In the genomic region with DNA sequence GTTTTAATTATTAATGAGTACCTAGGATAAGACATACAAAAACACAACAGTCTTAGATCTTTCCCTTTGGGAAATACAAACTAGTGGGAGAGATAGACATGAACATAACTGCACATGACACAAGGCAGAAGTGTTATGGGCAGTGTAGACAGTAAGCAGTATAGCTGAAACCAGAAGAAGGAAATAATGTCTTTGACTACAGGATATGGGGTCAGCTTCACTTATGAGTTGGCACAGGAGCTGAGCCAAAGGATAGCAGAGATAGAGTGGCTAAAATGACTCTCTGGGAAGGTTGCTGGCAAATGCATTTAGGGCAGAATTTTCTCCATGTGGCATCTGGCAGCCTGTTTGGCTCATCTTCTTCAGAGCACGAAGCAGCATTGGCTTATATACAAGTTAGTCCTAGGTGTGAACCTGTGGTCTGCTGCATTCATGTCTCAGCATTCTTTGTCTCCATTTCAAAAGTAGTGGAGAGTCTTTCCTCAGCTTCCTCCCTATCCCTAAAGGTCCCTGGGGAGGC, we compare ENCODE assay signal across 28 cellular contexts.
"Had no signal": no experiment of that assay in that cellular context is flagged by ENCODE, and none has a peak within 500 bp of the region (broad histone marks: within the 10 kb centered on the region; RNA-seq: fewer than 3 reads in every experiment).

No MANE protein-coding gene starts in this region.

- H3K36me3 Mint-ChIP-seq: activated CD4-positive, alpha-beta memory T cell treated with anti-CD3 and anti-CD28 coated beads for 36 hours; activated naive CD4-positive, alpha-beta T cell treated with anti-CD3 and anti-CD28 coated beads, Interleukin-2, amount 10 ng/mL, durations not matched to agents 7 days and 5 days; activated naive CD8-positive, alpha-beta T cell treated with anti-CD3 and anti-CD28 coated beads, Interleukin-2, amount 10 ng/mL, durations not matched to agents 7 days and 5 days; natural killer cell treated with Interleukin-12 subunit alpha and Interleukin-12 subunit beta and Interleukin-15 and Interleukin-18, amount 100 ng/mL, for 72 hours; stimulated activated effector memory CD8-positive, alpha-beta T cell treated with anti-CD3 and anti-CD28 coated beads, Interleukin-12 subunit alpha, Interleukin-12 subunit beta, amount 100 ng/mL, for 72 hours had no signal

- H3K9me3 ChIP-seq: left ventricle myocardium inferior, mucosa of descending colon, sigmoid colon, thoracic aorta had no signal

- H3K27me3 Mint-ChIP-seq: activated CD4-positive, alpha-beta memory T cell treated with anti-CD3 and anti-CD28 coated beads for 36 hours; activated naive CD4-positive, alpha-beta T cell treated with anti-CD3 and anti-CD28 coated beads, Interleukin-2, amount 10 ng/mL, durations not matched to agents 7 days and 5 days; activated naive CD8-positive, alpha-beta T cell treated with anti-CD3 and anti-CD28 coated beads, Interleukin-2, amount 10 ng/mL, durations not matched to agents 7 days and 5 days; activated T-cell treated with anti-CD3 and anti-CD28 coated beads, Interleukin-2, amount 50 U/mL, for 24 hours; natural killer cell treated with Interleukin-12 subunit alpha and Interleukin-12 subunit beta and Interleukin-15 and Interleukin-18, amount 100 ng/mL, for 72 hours; progenitor cell of endocrine pancreas; stimulated activated naive CD8-positive, alpha-beta T cell treated with anti-CD3 and anti-CD28 coated beads, Interleukin-15, Interleukin-2, amounts not matched to agents 100 ng/mL and 50 ng/mL, for 24 hours had no signal

- H3K4me1 Mint-ChIP-seq: activated naive CD4-positive, alpha-beta T cell treated with anti-CD3 and anti-CD28 coated beads, Interleukin-2, amount 10 ng/mL, durations not matched to agents 7 days and 5 days; activated naive CD8-positive, alpha-beta T cell treated with anti-CD3 and anti-CD28 coated beads, Interleukin-2, amount 10 ng/mL, durations not matched to agents 7 days and 5 days; stimulated activated effector memory CD8-positive, alpha-beta T cell treated with anti-CD3 and anti-CD28 coated beads, Interleukin-12 subunit alpha, Interleukin-12 subunit beta, amount 100 ng/mL, for 72 hours had no signal

- H3K4me3 Mint-ChIP-seq: activated CD4-positive, alpha-beta memory T cell treated with anti-CD3 and anti-CD28 coated beads for 36 hours; activated naive CD4-positive, alpha-beta T cell treated with anti-CD3 and anti-CD28 coated beads, Interleukin-2, amount 10 ng/mL, durations not matched to agents 7 days and 5 days; activated naive CD8-positive, alpha-beta T cell treated with anti-CD3 and anti-CD28 coated beads, Interleukin-2, amount 10 ng/mL, durations not matched to agents 7 days and 5 days; activated T-cell treated with anti-CD3 and anti-CD28 coated beads, Interleukin-2, amount 50 U/mL, for 24 hours; natural killer cell treated with Interleukin-12 subunit alpha and Interleukin-12 subunit beta and Interleukin-15 and Interleukin-18, amount 100 ng/mL, for 72 hours; stimulated activated effector memory CD8-positive, alpha-beta T cell treated with anti-CD3 and anti-CD28 coated beads, Interleukin-12 subunit alpha, Interleukin-12 subunit beta, amount 100 ng/mL, for 72 hours; stimulated activated naive CD8-positive, alpha-beta T cell treated with anti-CD3 and anti-CD28 coated beads, Interleukin-15, Interleukin-2, amounts not matched to agents 100 ng/mL and 50 ng/mL, for 24 hours; T-helper 1 cell treated with Interleukin-12 subunit alpha and Interleukin-12 subunit beta and Interleukin-4 antibody, amounts not matched to agents 30 μg/mL and 1 μg/mL, for 36 hours had no signal

- H3K36me3 ChIP-seq: brain microvascular endothelial cell, left ventricle myocardium inferior, sigmoid colon, thoracic aorta had no signal

- H3K4me1 ChIP-seq: left ventricle myocardium inferior, sigmoid colon had no signal

- H3K27ac Mint-ChIP-seq: activated CD4-positive, alpha-beta memory T cell treated with anti-CD3 and anti-CD28 coated beads for 36 hours; activated naive CD4-positive, alpha-beta T cell treated with anti-CD3 and anti-CD28 coated beads, Interleukin-2, amount 10 ng/mL, durations not matched to agents 7 days and 5 days; activated naive CD8-positive, alpha-beta T cell treated with anti-CD3 and anti-CD28 coated beads, Interleukin-2, amount 10 ng/mL, durations not matched to agents 7 days and 5 days; activated T-cell treated with anti-CD3 and anti-CD28 coated beads, Interleukin-2, amount 50 U/mL, for 24 hours; natural killer cell treated with Interleukin-12 subunit alpha and Interleukin-12 subunit beta and Interleukin-15 and Interleukin-18, amount 100 ng/mL, for 72 hours; progenitor cell of endocrine pancreas; stimulated activated effector memory CD8-positive, alpha-beta T cell treated with anti-CD3 and anti-CD28 coated beads, Interleukin-12 subunit alpha, Interleukin-12 subunit beta, amount 100 ng/mL, for 72 hours; stimulated activated naive CD8-positive, alpha-beta T cell treated with anti-CD3 and anti-CD28 coated beads, Interleukin-15, Interleukin-2, amounts not matched to agents 100 ng/mL and 50 ng/mL, for 24 hours; T-helper 1 cell treated with Interleukin-12 subunit alpha and Interleukin-12 subunit beta and Interleukin-4 antibody, amounts not matched to agents 30 μg/mL and 1 μg/mL, for 36 hours had no signal

- H3K9me3 Mint-ChIP-seq: activated CD4-positive, alpha-beta memory T cell treated with anti-CD3 and anti-CD28 coated beads for 36 hours; activated T-cell treated with anti-CD3 and anti-CD28 coated beads, Interleukin-2, amount 50 U/mL, for 24 hours; T-helper 1 cell treated with Interleukin-12 subunit alpha and Interleukin-12 subunit beta and Interleukin-4 antibody, amounts not matched to agents 30 μg/mL and 1 μg/mL, for 36 hours had no signal

- H3K27me3 ChIP-seq: brain microvascular endothelial cell, sigmoid colon had no signal

- H3K27ac ChIP-seq: brain microvascular endothelial cell, left ventricle myocardium inferior, sigmoid colon, thoracic aorta, VCaP had no signal

- ATAC-seq: activated CD4-positive, CD25-positive, alpha-beta regulatory T cell treated with anti-CD3 and anti-CD28 coated beads, Interleukin-2, amount 50 U/mL, for 24 hours; mucosa of descending colon; natural killer cell treated with Interleukin-12 subunit alpha and Interleukin-12 subunit beta and Interleukin-15 and Interleukin-18, amount 100 ng/mL, for 72 hours; stimulated activated effector memory CD8-positive, alpha-beta T cell treated with anti-CD3 and anti-CD28 coated beads, Interleukin-12 subunit alpha, Interleukin-12 subunit beta, amount 100 ng/mL, for 72 hours had no signal

- H3K4me3 ChIP-seq: left ventricle myocardium inferior, lung, mucosa of descending colon, sigmoid colon, thoracic aorta had no signal

- DNase-seq: activated CD4-positive, alpha-beta memory T cell treated with anti-CD3 and anti-CD28 coated beads for 36 hours; activated CD4-positive, alpha-beta T cell treated with anti-CD3 and anti-CD28 coated beads for 48 hours; activated CD8-positive, alpha-beta memory T cell treated with anti-CD3 and anti-CD28 coated beads, Interleukin-2, amount 50 U/mL, for 48 hours; activated gamma-delta T cell; activated naive CD4-positive, alpha-beta T cell treated with anti-CD3 and anti-CD28 coated beads, Interleukin-2, amount 10 ng/mL, durations not matched to agents 7 days and 5 days; activated naive CD8-positive, alpha-beta T cell treated with anti-CD3 and anti-CD28 coated beads, Interleukin-2, amount 10 ng/mL, durations not matched to agents 7 days and 5 days; activated T-cell treated with anti-CD3 and anti-CD28 coated beads, Interleukin-2, amount 50 U/mL, for 24 hours; brain microvascular endothelial cell; effector CD4-positive, alpha-beta T cell; glutamatergic neuron; islet precursor cell; left ventricle myocardium inferior; mucosa of descending colon; retina; sigmoid colon; small intestine; stimulated activated CD4-positive, alpha-beta T cell treated with anti-CD3 and anti-CD28 coated beads, Interleukin-4, amount 100 ng/mL, for 24 hours; T-helper 9 cell; trophoblast cell had no signal
